In the genomic region with DNA sequence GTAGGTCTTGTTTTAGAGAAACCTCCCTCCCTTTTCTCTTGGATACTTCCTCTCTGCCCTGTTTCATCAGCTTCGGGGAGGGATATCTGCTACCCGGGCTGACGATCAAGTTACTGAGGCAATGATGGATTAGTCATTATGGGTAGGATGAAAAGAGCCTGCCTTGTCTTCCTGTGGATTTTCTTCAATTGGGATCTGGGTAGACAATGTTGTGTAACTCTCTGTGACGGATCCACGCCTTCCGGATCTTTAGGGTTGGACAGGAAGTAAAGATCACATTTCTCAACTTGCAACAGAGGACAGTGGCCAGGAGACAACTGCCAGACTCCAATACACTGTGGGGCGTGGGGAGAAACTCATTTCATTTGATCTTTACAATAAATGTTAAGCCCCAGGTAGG, we compare ENCODE assay signal across 1 cellular context.
TF ChIP-seq lines count a peak whose summit lies in the region.

No MANE protein-coding gene starts in this region.

TF ChIP-seq in K562, 482 proteins besides CTCF, POLR2A, EP300 and RAD21 (continues in another document):
- no peak for TF ChIP-seq COPS2 (conservative IDR thresholded peaks at IDR 0.05)
- 0 out of 2 replicates have a peak, but pooled peaks have one; percentile 13 for TF ChIP-seq L3MBTL2 (IDR thresholded peaks at IDR 0.05)
- TF ChIP-seq, protein P1, sequence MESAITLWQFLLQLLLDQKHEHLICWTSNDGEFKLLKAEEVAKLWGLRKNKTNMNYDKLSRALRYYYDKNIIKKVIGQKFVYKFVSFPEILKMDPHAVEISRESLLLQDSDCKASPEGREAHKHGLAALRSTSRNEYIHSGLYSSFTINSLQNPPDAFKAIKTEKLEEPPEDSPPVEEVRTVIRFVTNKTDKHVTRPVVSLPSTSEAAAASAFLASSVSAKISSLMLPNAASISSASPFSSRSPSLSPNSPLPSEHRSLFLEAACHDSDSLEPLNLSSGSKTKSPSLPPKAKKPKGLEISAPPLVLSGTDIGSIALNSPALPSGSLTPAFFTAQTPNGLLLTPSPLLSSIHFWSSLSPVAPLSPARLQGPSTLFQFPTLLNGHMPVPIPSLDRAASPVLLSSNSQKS (CRISPR knock-in tag; IDR thresholded peaks at IDR 0.05): no peak
- TF ChIP-seq TCF7L2 (IDR thresholded peaks at IDR 0.05; ENCODE audit: low read depth, low read length): no peak
- TF ChIP-seq NELFE (IDR thresholded peaks at IDR 0.05; ENCODE audit: insufficient read depth, insufficient read length): no peak
- no peak for TF ChIP-seq NR2C1 (IDR thresholded peaks at IDR 0.05)
- no peak for TF ChIP-seq NR2C1 (tag; IDR thresholded peaks at IDR 0.05)
- no peak for TF ChIP-seq ELF4 (CRISPR knock-in tag; IDR thresholded peaks at IDR 0.05)
- TF ChIP-seq, protein P2, sequence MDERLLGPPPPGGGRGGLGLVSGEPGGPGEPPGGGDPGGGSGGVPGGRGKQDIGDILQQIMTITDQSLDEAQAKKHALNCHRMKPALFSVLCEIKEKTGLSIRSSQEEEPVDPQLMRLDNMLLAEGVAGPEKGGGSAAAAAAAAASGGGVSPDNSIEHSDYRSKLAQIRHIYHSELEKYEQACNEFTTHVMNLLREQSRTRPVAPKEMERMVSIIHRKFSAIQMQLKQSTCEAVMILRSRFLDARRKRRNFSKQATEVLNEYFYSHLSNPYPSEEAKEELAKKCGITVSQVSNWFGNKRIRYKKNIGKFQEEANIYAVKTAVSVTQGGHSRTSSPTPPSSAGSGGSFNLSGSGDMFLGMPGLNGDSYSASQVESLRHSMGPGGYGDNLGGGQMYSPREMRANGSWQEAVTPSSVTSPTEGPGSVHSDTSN (CRISPR knock-in tag; IDR thresholded peaks at IDR 0.05; ENCODE audit: low read depth): no peak
- TF ChIP-seq, protein P2 (tag; conservative IDR thresholded peaks at IDR 0.05; ENCODE audit: low read depth): no peak
- TF ChIP-seq SRSF7 (optimal IDR thresholded peaks at IDR 0.05; ENCODE audit: low read depth, low read length): no peak
- TF ChIP-seq ZNF324 (CRISPR knock-in tag; IDR thresholded peaks at IDR 0.05): peak; percentile 42; the same call in 1 of the 2 replicates
- no peak for TF ChIP-seq SMAD2 (IDR thresholded peaks at IDR 0.05; ENCODE audit: low read depth, low read length)
- TF ChIP-seq, protein P3, sequence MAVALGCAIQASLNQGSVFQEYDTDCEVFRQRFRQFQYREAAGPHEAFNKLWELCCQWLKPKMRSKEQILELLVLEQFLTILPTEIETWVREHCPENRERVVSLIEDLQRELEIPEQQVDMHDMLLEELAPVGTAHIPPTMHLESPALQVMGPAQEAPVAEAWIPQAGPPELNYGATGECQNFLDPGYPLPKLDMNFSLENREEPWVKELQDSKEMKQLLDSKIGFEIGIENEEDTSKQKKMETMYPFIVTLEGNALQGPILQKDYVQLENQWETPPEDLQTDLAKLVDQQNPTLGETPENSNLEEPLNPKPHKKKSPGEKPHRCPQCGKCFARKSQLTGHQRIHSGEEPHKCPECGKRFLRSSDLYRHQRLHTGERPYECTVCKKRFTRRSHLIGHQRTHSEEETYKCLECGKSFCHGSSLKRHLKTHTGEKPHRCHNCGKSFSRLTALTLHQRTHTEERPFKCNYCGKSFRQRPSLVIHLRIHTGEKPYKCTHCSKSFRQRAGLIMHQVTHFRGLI (CRISPR knock-in tag; IDR thresholded peaks at IDR 0.05): no peak
- peak; percentile 51 for TF ChIP-seq CEBPG (CRISPR knock-in tag; IDR thresholded peaks at IDR 0.05)
- TF ChIP-seq CEBPG (tag; conservative IDR thresholded peaks at IDR 0.05 in 1 of 2, IDR thresholded peaks at IDR 0.05 in 1 of 2): peak; percentile 84 to 96
- no peak for TF ChIP-seq SOX6 (IDR thresholded peaks at IDR 0.05)
- TF ChIP-seq, protein P4, sequence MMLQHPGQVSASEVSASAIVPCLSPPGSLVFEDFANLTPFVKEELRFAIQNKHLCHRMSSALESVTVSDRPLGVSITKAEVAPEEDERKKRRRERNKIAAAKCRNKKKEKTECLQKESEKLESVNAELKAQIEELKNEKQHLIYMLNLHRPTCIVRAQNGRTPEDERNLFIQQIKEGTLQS (IDR thresholded peaks at IDR 0.05): peak; percentile 59; the same call in 1 of the 2 replicates
- TF ChIP-seq, protein P4 (CRISPR knock-in tag; conservative IDR thresholded peaks at IDR 0.05): no peak
- TF ChIP-seq, protein P5, sequence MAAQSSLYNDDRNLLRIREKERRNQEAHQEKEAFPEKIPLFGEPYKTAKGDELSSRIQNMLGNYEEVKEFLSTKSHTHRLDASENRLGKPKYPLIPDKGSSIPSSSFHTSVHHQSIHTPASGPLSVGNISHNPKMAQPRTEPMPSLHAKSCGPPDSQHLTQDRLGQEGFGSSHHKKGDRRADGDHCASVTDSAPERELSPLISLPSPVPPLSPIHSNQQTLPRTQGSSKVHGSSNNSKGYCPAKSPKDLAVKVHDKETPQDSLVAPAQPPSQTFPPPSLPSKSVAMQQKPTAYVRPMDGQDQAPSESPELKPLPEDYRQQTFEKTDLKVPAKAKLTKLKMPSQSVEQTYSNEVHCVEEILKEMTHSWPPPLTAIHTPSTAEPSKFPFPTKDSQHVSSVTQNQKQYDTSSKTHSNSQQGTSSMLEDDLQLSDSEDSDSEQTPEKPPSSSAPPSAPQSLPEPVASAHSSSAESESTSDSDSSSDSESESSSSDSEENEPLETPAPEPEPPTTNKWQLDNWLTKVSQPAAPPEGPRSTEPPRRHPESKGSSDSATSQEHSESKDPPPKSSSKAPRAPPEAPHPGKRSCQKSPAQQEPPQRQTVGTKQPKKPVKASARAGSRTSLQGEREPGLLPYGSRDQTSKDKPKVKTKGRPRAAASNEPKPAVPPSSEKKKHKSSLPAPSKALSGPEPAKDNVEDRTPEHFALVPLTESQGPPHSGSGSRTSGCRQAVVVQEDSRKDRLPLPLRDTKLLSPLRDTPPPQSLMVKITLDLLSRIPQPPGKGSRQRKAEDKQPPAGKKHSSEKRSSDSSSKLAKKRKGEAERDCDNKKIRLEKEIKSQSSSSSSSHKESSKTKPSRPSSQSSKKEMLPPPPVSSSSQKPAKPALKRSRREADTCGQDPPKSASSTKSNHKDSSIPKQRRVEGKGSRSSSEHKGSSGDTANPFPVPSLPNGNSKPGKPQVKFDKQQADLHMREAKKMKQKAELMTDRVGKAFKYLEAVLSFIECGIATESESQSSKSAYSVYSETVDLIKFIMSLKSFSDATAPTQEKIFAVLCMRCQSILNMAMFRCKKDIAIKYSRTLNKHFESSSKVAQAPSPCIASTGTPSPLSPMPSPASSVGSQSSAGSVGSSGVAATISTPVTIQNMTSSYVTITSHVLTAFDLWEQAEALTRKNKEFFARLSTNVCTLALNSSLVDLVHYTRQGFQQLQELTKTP (IDR thresholded peaks at IDR 0.05; ENCODE audit: low read depth in 1 of 2, partially characterized antibody in 2 of 2): no peak
- TF ChIP-seq KLF10 (CRISPR knock-in tag; IDR thresholded peaks at IDR 0.05): no peak
- TF ChIP-seq FOXJ3 (CRISPR knock-in tag; IDR thresholded peaks at IDR 0.05): no peak
- no peak for TF ChIP-seq TEAD1 (CRISPR knock-in tag; IDR thresholded peaks at IDR 0.05)
- TF ChIP-seq, protein P6, sequence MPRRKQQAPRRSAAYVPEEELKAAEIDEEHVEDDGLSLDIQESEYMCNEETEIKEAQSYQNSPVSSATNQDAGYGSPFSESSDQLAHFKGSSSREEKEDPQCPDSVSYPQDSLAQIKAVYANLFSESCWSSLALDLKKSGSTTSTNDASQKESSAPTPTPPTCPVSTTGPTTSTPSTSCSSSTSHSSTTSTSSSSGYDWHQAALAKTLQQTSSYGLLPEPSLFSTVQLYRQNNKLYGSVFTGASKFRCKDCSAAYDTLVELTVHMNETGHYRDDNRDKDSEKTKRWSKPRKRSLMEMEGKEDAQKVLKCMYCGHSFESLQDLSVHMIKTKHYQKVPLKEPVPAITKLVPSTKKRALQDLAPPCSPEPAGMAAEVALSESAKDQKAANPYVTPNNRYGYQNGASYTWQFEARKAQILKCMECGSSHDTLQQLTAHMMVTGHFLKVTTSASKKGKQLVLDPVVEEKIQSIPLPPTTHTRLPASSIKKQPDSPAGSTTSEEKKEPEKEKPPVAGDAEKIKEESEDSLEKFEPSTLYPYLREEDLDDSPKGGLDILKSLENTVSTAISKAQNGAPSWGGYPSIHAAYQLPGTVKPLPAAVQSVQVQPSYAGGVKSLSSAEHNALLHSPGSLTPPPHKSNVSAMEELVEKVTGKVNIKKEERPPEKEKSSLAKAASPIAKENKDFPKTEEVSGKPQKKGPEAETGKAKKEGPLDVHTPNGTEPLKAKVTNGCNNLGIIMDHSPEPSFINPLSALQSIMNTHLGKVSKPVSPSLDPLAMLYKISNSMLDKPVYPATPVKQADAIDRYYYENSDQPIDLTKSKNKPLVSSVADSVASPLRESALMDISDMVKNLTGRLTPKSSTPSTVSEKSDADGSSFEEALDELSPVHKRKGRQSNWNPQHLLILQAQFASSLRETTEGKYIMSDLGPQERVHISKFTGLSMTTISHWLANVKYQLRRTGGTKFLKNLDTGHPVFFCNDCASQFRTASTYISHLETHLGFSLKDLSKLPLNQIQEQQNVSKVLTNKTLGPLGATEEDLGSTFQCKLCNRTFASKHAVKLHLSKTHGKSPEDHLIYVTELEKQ (CRISPR knock-in tag; IDR thresholded peaks at IDR 0.05): no peak
- TF ChIP-seq, protein P7, sequence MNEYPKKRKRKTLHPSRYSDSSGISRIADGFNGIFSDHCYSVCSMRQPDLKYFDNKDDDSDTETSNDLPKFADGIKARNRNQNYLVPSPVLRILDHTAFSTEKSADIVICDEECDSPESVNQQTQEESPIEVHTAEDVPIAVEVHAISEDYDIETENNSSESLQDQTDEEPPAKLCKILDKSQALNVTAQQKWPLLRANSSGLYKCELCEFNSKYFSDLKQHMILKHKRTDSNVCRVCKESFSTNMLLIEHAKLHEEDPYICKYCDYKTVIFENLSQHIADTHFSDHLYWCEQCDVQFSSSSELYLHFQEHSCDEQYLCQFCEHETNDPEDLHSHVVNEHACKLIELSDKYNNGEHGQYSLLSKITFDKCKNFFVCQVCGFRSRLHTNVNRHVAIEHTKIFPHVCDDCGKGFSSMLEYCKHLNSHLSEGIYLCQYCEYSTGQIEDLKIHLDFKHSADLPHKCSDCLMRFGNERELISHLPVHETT (CRISPR knock-in tag; conservative IDR thresholded peaks at IDR 0.05 in 1 of 2, IDR thresholded peaks at IDR 0.05 in 1 of 2): no peak
- no peak for TF ChIP-seq SREBF2 (CRISPR knock-in tag; IDR thresholded peaks at IDR 0.05)
- TF ChIP-seq FOSL1 (tag; conservative IDR thresholded peaks at IDR 0.05): 0 out of 2 replicates have a peak, but pooled peaks have one; percentile 15
